In the genomic region with DNA sequence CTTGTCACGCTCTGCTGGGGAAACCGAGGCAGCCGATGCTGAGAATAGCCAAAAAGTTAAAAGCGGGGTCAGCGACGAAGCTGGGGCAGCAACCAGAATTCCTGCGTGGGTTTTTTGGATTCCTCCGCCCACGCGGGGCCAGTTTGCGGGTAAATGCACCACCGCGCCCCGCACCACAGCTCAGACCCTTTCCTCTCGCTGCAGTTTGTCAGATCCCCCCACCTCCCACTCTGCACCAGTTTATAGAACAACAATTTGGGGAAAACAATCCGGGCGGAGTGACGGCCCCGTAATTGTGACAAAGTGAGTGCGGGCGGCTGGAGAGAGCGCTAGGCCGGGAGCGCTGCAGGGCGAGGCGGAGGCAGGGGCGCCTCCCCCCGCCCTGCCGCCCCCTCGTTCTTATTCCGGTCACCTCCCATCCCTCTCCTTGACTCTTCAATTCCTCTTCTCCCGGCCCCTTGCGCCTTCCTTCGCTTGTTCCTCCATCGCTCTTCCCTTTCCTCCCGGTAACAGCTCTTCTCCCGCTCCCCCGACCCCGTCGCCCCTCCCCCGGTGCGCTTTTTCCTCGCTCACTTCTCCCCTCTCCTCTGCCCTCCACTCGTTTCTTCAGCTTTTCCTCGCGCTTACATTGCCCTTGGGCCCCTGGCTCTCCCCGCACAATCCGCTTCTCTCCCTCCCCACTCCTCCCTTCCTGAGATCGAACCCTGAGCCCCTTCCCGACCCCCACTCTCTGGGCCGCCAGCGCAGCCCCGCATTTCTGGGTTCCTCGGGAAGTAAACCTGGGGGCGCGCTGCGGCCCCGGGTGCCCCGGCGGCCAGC, we compare ENCODE assay signal across 8 cellular contexts. TPM values are rescaled to one million over a fixed set of nuclear protein-coding genes. Genes with fewer than 3 reads are reported as not detected.
DNase-seq lines count a peak whose midpoint lies in the region; ATAC-seq and TF ChIP-seq lines count a peak whose summit lies in the region.
"Had no signal": no experiment of that assay in that cellular context is flagged by ENCODE, and none has a peak within 500 bp of the region (broad histone marks: within the 10 kb centered on the region; RNA-seq: fewer than 3 reads in every experiment).

No MANE protein-coding gene starts in this region.

- intact Hi-C loops in psoas muscle (cut with DNase I) = no loop called here

- H3K4me3 ChIP-seq in KMS-11 (IDR thresholded peaks at IDR 0.05; ENCODE audit: insufficient read depth, low read depth, low read length) (no peak overlapping the region), epithelial cell of proximal tubule (ENCODE audit: low read depth, low read length) (peak overlapping the region; percentile 55), psoas muscle (peak overlapping the region; percentile 63)

- H3K4me1 ChIP-seq in KMS-11 (ENCODE audit: low read depth, poor library complexity, severe bottlenecking) = peaks cover 43% of the 10 kb centered on the region
- peaks cover 40% of the 10 kb centered on the region for H3K4me1 ChIP-seq in psoas muscle

- no peaks in the 10 kb centered on the region for H3K9me3 ChIP-seq in psoas muscle

- H3K27me3 ChIP-seq in KMS-11 (ENCODE audit: insufficient read depth, low read depth) (peaks cover 56% of the 10 kb centered on the region), psoas muscle (ENCODE audit: insufficient read depth in 3 of 3, low read length in 2 of 3) (peaks cover 0 to 96% (median 31%) of the 10 kb centered on the region in 3 donors)

- H3K27ac ChIP-seq in KMS-11 (no peak overlapping the region), psoas muscle (no peak overlapping the region)

- H2AFZ ChIP-seq in KMS-11 (ENCODE audit: low read depth) = peak overlapping the region; percentile 58; the same call in 1 of the 2 replicates

- no peaks in the 10 kb centered on the region for H3K79me2 ChIP-seq in KMS-11 (ENCODE audit: insufficient read depth, low read depth)

- DNase-seq in D341Med (ENCODE audit: low spot score) (peak; percentile 58), epithelial cell of proximal tubule (ENCODE audit: low read depth) (no peak), psoas muscle (no peak), foreskin melanocyte (no peak)
- no peak for DNase-seq in stimulated activated CD4-positive, alpha-beta T cell treated with anti-CD3 and anti-CD28 coated beads, Interleukin-1b, Interleukin-23, amount 100 ng/mL, for 48 hours
- DNase-seq: aorta had no signal

- 3% methylated on average over 48 to 60 of the region's 60 CpGs for WGBS in psoas muscle, 3 donors

- TF ChIP-seq CTCF in KMS-11 (conservative IDR thresholded peaks at IDR 0.05; ENCODE audit: low read depth, low read length) = no peak
- TF ChIP-seq CTCF in epithelial cell of proximal tubule (conservative IDR thresholded peaks at IDR 0.05; ENCODE audit: low read depth, low read length) = no peak
- no peak for TF ChIP-seq CTCF in psoas muscle (IDR thresholded peaks at IDR 0.05)

- peak overlapping the region; percentile 79 for H3K4me2 ChIP-seq in KMS-11

- no peak for ATAC-seq in psoas muscle
- no peak for ATAC-seq in GM18858 (IDR thresholded peaks at IDR 0.05; ENCODE audit: unreplicated experiment)

- H4K20me1 ChIP-seq in KMS-11 (ENCODE audit: insufficient read depth) = no peaks in the 10 kb centered on the region

- no peak overlapping the region for H3K9ac ChIP-seq in KMS-11

- H3K36me3 ChIP-seq in KMS-11 (ENCODE audit: insufficient read depth) (no peaks in the 10 kb centered on the region), psoas muscle (ENCODE audit: insufficient read depth in 1 of 2, low read depth in 1 of 2) (no peaks in the 10 kb centered on the region)

RNA-seq across cellular contexts. Expression of a gene that starts 0.6 kb away (rescaled TPM):
- total RNA-seq in epithelial cell of proximal tubule (0.40 and 1.0 TPM in 2 replicates), psoas muscle (under 1 TPM in 1 of 4 donors, not detected in 3; 0.08 TPM)
- under 1 TPM in 1 of 3 donors, not detected in 2; 0.03 TPM for polyA plus RNA-seq in psoas muscle

RNA-seq across cellular contexts. Expression of a gene that starts 9.1 kb away (rescaled TPM):
- total RNA-seq in epithelial cell of proximal tubule (not detected in 2 replicates), psoas muscle (not detected)
- not detected for polyA plus RNA-seq in psoas muscle
- total RNA-seq: aorta had no signal
- polyA plus RNA-seq: aorta had no signal

RNA-seq across cellular contexts. Expression of a gene that starts 21.2 kb away (rescaled TPM):
- 14.9 and 29.9 TPM in 2 replicates for total RNA-seq in epithelial cell of proximal tubule
- total RNA-seq in psoas muscle = 10 to 100 TPM in 2 of 4 donors, 1 to 10 TPM in 2; 5.0 to 10.6 (median 9.7) TPM
- 10 to 100 TPM in 1 of 3 donors, 1 to 10 TPM in 2; 4.4 to 10.1 (median 6.2) TPM for polyA plus RNA-seq in psoas muscle

RNA-seq across cellular contexts. Expression of a gene that starts 23.0 kb away (rescaled TPM):
- total RNA-seq in epithelial cell of proximal tubule (31.7 and 45.4 TPM in 2 replicates), psoas muscle (under 1 TPM in 2 of 4 donors, not detected in 2; 0.39 to 0.48 TPM)
- polyA plus RNA-seq in psoas muscle = under 1 TPM; 0.07 to 0.36 (median 0.26) TPM

RNA-seq across cellular contexts. Expression of a gene that starts 51.1 kb away (rescaled TPM):
- total RNA-seq in epithelial cell of proximal tubule (1.1 TPM in 1 of 2 replicates, not detected in the other), psoas muscle (not detected)
- polyA plus RNA-seq in psoas muscle = under 1 TPM in 2 of 3 donors, not detected in 1; 0.06 to 0.20 TPM
